In genomic region chr10:15844517-15844916, GRCh38 we compare ENCODE assay signal across 2 cellular contexts.
TF ChIP-seq lines count a peak whose summit lies in the region.

No MANE protein-coding gene starts in this region.

TF ChIP-seq in IMR-90, 13 proteins besides CTCF, POLR2A, EP300 and RAD21:
- TF ChIP-seq RFX5 (IDR thresholded peaks at IDR 0.05; ENCODE audit: low read depth, low read length) (no peak), NFE2L2 (IDR thresholded peaks at IDR 0.05; ENCODE audit: low read depth, low read length) (peak; percentile 54; the same call in 1 of the 2 replicates), BHLHE40 (IDR thresholded peaks at IDR 0.05; ENCODE audit: low read depth, low read length) (no peak), MXI1 (IDR thresholded peaks at IDR 0.05; ENCODE audit: borderline replicate concordance, low read depth, low read length) (no peak), RCOR1 (IDR thresholded peaks at IDR 0.05; ENCODE audit: insufficient replicate concordance, low read length) (no peak)
TF ChIP-seq in IMR-90: peak in this region for 1.

TF ChIP-seq in K562, 482 proteins besides CTCF, POLR2A, EP300 and RAD21:
- TF ChIP-seq ZNF57 (CRISPR knock-in tag; IDR thresholded peaks at IDR 0.05) (no peak), SP2 (IDR thresholded peaks at IDR 0.05; ENCODE audit: extremely low read depth, low read depth, low read length, poor library complexity, severe bottlenecking) (no peak), ZNF316 (IDR thresholded peaks at IDR 0.05) (peak; percentile 40; the same call in 1 of the 2 replicates), ZNF639 (CRISPR knock-in tag; conservative IDR thresholded peaks at IDR 0.05 in 1 of 2, IDR thresholded peaks at IDR 0.05 in 1 of 2) (no peak), GTF2F1 (IDR thresholded peaks at IDR 0.05; ENCODE audit: low read depth, low read length) (no peak), HNRNPL (IDR thresholded peaks at IDR 0.05; ENCODE audit: low read depth, low read length) (no peak), CLOCK (CRISPR knock-in tag; IDR thresholded peaks at IDR 0.05; ENCODE audit: borderline replicate concordance) (no peak), TCFL5 (CRISPR knock-in tag; conservative IDR thresholded peaks at IDR 0.05) (no peak), NFE2 (IDR thresholded peaks at IDR 0.05; ENCODE audit: low read depth) (peak; percentile 41; the same call in 1 of the 2 replicates), PBX2 (CRISPR knock-in tag; IDR thresholded peaks at IDR 0.05; ENCODE audit: low read depth) (no peak), PBX2 (tag; conservative IDR thresholded peaks at IDR 0.05; ENCODE audit: low read depth) (no peak), ZNF444 (CRISPR knock-in tag; IDR thresholded peaks at IDR 0.05) (no peak), TEAD4 (IDR thresholded peaks at IDR 0.05; ENCODE audit: low read length) (no peak), TEAD4 (CRISPR knock-in tag; IDR thresholded peaks at IDR 0.05; ENCODE audit: borderline replicate concordance) (no peak), ID3 (CRISPR knock-in tag; IDR thresholded peaks at IDR 0.05) (no peak), ID3 (tag; IDR thresholded peaks at IDR 0.05) (no peak), MAFG (tag; conservative IDR thresholded peaks at IDR 0.05) (peak; percentile 61), SMAD1 (IDR thresholded peaks at IDR 0.05; ENCODE audit: low read depth, low read length, partially characterized antibody) (no peak), HDAC8 (tag; IDR thresholded peaks at IDR 0.05) (no peak)
TF ChIP-seq in K562: peak in this region for 3.
